8 cellular contexts compared by ENCODE assay signal in the genomic region with DNA sequence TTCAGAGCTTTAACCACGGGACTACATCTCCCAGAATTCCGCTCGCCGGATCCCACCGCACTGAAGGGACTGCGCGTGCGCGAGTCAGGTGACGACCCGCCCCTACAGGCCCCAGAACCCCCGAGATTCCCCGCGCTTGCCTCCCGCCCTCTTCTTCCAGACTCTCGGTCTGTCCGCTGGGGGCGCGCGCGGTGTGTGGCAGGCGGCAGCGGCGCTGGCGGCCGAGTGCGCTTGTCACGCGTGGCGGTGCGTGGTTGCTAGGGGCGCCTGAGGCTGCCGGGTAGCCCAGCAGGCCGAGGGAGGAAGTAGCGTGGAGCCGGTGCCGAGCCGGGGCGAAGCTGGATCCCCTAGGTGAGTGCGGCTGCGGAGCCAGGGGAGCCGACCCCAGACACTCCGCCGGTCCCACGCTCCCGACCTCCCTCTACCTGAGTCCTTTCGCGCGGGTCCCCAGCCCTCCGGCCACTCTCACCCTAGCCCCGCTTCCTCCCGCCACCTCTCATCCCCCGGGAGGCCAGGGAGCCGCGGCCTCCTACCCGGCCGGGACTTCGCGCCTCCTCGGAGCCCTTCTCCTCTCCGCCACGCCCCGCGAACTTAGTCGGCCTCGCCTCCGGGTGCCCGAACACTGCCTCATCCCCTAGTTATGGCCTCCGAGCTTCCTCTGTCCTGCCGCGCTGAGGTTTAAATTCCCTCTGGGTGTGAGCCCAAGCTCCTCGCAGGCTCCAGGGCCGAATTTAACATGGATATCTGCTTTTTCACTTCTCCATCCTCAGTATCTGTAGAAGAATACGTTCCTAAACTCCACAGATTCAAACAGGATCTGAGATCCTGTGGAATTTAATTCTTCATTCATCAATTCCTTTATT. TPM values are rescaled to one million over a fixed set of nuclear protein-coding genes. Genes with fewer than 3 reads are reported as not detected.
A peak's percentile ranks its signal among the peaks of the same experiment; 100 is the strongest.
DNase-seq lines count a peak whose midpoint lies in the region; ATAC-seq and TF ChIP-seq lines count a peak whose summit lies in the region.

A gene with protein sequence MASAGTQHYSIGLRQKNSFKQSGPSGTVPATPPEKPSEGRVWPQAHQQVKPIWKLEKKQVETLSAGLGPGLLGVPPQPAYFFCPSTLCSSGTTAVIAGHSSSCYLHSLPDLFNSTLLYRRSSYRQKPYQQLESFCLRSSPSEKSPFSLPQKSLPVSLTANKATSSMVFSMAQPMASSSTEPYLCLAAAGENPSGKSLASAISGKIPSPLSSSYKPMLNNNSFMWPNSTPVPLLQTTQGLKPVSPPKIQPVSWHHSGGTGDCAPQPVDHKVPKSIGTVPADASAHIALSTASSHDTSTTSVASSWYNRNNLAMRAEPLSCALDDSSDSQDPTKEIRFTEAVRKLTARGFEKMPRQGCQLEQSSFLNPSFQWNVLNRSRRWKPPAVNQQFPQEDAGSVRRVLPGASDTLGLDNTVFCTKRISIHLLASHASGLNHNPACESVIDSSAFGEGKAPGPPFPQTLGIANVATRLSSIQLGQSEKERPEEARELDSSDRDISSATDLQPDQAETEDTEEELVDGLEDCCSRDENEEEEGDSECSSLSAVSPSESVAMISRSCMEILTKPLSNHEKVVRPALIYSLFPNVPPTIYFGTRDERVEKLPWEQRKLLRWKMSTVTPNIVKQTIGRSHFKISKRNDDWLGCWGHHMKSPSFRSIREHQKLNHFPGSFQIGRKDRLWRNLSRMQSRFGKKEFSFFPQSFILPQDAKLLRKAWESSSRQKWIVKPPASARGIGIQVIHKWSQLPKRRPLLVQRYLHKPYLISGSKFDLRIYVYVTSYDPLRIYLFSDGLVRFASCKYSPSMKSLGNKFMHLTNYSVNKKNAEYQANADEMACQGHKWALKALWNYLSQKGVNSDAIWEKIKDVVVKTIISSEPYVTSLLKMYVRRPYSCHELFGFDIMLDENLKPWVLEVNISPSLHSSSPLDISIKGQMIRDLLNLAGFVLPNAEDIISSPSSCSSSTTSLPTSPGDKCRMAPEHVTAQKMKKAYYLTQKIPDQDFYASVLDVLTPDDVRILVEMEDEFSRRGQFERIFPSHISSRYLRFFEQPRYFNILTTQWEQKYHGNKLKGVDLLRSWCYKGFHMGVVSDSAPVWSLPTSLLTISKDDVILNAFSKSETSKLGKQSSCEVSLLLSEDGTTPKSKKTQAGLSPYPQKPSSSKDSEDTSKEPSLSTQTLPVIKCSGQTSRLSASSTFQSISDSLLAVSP (plus strand): TSS at position 149 of the 863 bp plus-strand sequence. CDS start 26,842 bp downstream, outside the sequence.

- H3K9me3 Mint-ChIP-seq in IgD-negative memory B cell = no peaks in the 10 kb centered on the region

- ATAC-seq in GM21529 (IDR thresholded peaks at IDR 0.05; ENCODE audit: unreplicated experiment) (peak; percentile 87), mucosa of descending colon (peak; percentile 99)

- H3K27me3 Mint-ChIP-seq in IgD-negative memory B cell = peaks cover 2% of the 10 kb centered on the region

- intact Hi-C loops in mucosa of descending colon (cut with DNase I, micrococcal nuclease) = loop anchor here in 1 of 2 donors (5.0 kb wide), 1 partner anchor 136 kb away; no protein-coding TSS in a partner anchor

- no peaks in the 10 kb centered on the region for H3K36me3 Mint-ChIP-seq in IgD-negative memory B cell

- H3K4me3 ChIP-seq in epithelial cell of esophagus (ENCODE audit: low read length) (peak within 1 kb of the TSS; percentile 90), mucosa of descending colon (peak within 1 kb of the TSS; percentile 43)

- TF ChIP-seq CTCF in epithelial cell of esophagus (IDR thresholded peaks at IDR 0.05; ENCODE audit: insufficient read depth, low read depth, low read length, missing control alignments) = peak; percentile 47
- peak; percentile 96 for TF ChIP-seq CTCF in mucosa of descending colon (IDR thresholded peaks at IDR 0.05)

- peak within 1 kb of the TSS; percentile 89 to 96 (median 94) for H3K27ac Mint-ChIP-seq in IgD-negative memory B cell

- DNase-seq in DMS153 (lab: John Stamatoyannopoulos, UW) = peak; percentile 92
- peak; percentile 98 for DNase-seq in OCI-M1 (lab: John Stamatoyannopoulos, UW)
- DNase-seq in activated T-cell treated with anti-CD3 and anti-CD28 coated beads for 24 hours (ENCODE audit: low read depth) = peak; percentile 97
- DNase-seq in epithelial cell of esophagus (ENCODE audit: low read depth) = peak; percentile 97
- DNase-seq in mucosa of descending colon = peak; percentile 97 to 99 (median 98)
- DNase-seq in stimulated activated CD8-positive, alpha-beta memory T cell treated with anti-CD3 and anti-CD28 coated beads, Interleukin-4, amount 100 ng/mL, for 24 hours (ENCODE audit: low read depth) = peak; percentile 96

- peaks cover 12 to 16% (median 14%) of the 10 kb centered on the region in 3 donors for H3K4me1 Mint-ChIP-seq in IgD-negative memory B cell

- no peaks in the 10 kb centered on the region for H3K9me3 ChIP-seq in mucosa of descending colon

- H3K4me3 Mint-ChIP-seq in IgD-negative memory B cell = peak within 1 kb of the TSS; percentile 89 to 98 (median 96)

- peaks cover 3% of the 10 kb centered on the region for H3K4me1 ChIP-seq in mucosa of descending colon (ENCODE audit: low read depth)

- no peaks in the 10 kb centered on the region for H3K36me3 ChIP-seq in mucosa of descending colon (ENCODE audit: low read depth)

RNA-seq across cellular contexts. Expression of the gene that starts here (rescaled TPM):
- polyA plus RNA-seq in IgD-negative memory B cell = 14.5 TPM
- total RNA-seq in mucosa of descending colon = 10 to 100 TPM; 21.0 to 30.1 (median 23.8) TPM

Comparison
In these comparisons a context has a peak if more than half of its experiments do, and no peak if none do; other contexts are left out.
1. Peak in every context shown above with its lines: DNase-seq, ATAC-seq and H3K4me3 ChIP-seq.